In the genomic region with DNA sequence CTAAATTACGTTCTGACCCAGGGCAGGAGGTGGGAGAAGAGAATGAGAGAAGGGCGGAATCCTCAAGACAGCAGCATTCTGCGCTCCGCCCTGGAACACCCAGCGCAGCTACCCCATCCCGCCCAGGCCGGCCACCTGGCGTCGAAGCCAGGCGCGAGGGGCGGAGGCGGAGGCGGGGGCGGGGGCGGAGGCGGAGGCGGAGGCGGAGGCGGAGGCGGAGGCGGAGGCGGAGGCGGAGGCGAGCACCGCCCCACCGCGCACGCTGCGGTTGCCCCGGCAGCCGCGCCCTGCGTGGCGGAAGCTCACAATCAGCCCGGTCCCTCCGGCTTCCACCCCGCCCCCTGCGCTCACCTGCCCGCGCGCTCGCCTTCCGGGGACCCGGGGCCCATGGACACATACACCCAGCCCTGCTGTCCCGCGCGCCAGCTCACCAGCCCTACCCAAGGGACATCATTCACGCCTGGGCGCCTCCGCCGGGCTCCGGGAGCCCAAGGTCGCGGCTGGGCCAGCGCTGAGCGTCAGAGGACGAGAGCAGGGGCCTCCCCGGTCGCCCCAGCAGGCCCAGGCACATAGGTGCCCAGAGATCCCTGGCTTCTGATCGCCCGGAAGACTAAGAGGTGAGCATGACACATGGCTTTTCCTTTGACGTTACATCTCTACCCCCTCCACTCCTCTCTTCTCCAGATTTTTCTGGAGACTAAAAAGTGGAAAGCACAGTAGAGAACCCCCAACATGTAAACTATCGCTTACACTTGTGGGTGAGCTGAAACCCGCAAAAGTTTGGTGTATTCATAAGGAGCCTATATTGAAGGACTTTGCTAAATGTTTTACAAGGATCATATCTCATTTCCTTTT, we compare ENCODE assay signal across 7 cellular contexts. TPM values are rescaled to one million over a fixed set of nuclear protein-coding genes. Genes with fewer than 3 reads are reported as not detected.
DNase-seq lines count a peak whose midpoint lies in the region; ATAC-seq, FAIRE-seq and TF ChIP-seq lines count a peak whose summit lies in the region.

ANKEF1 (plus strand) TSS at position 271 of the 855 bp plus-strand sequence. CDS start 3,315 bp downstream, outside the sequence.

- TF ChIP-seq CTCF in WTC11 (IDR thresholded peaks at IDR 0.05) (no peak), cardiac fibroblast (IDR thresholded peaks at IDR 0.05; ENCODE audit: low read depth, low read length) (no peak)

- no peak within 1 kb of the TSS for H3K27ac Mint-ChIP-seq in WTC11

- H3K4me1 Mint-ChIP-seq in WTC11: peaks cover 6% of the 10 kb centered on the region

- CTCF ChIA-PET in WTC11 (lab: Charles Lee): interaction anchor here (0.6 to 2.0 kb wide), 11 partner anchors 13 to 627 kb away, joined by 3 to 16 read pairs (median 3); partner anchors contain the start of gene MKKS

- ATAC-seq in GM18520 (IDR thresholded peaks at IDR 0.05; ENCODE audit: unreplicated experiment) (peak; percentile 93), HG03045 (IDR thresholded peaks at IDR 0.05; ENCODE audit: unreplicated experiment) (peak; percentile 96), WTC11 (peak; percentile 97)

- peaks cover 20% of the 10 kb centered on the region for H3K27me3 Mint-ChIP-seq in WTC11 (ENCODE audit: low read depth)

- peak within 1 kb of the TSS; percentile 72 for H3K4me3 Mint-ChIP-seq in WTC11

- H3K4me3 ChIP-seq in cardiac fibroblast (replicated peaks in 1 of 2; ENCODE audit: low read depth in 2 of 2, low read length in 2 of 2): peak within 1 kb of the TSS; percentile 41 to 67

- FAIRE-seq in islet of Langerhans (lab: Jason Lieb, UNC): peak; percentile 5

- peak; percentile 92 to 94 for DNase-seq in NCI-H2081 (lab: John Stamatoyannopoulos, UW)
- DNase-seq in WTC11 (ENCODE audit: low spot score): peak; percentile 81
- DNase-seq in cardiac fibroblast (ENCODE audit: low read depth in 2 of 2): peak; percentile 46 to 57
- peak; percentile 58 for DNase-seq in stimulated activated CD4-positive, alpha-beta T cell treated with anti-CD3 and anti-CD28 coated beads, Interleukin-12 subunit alpha, Interleukin-12 subunit beta, amount 100 ng/mL, for 4 hours

- H3K36me3 Mint-ChIP-seq in WTC11: peaks cover 7% of the 10 kb centered on the region; the same call in 1 of the 2 replicates

- H3K9me3 Mint-ChIP-seq in WTC11: peaks cover 11% of the 10 kb centered on the region

- POLR2A ChIA-PET in WTC11 (lab: Charles Lee): interaction anchor here (0.8 kb wide), 1 partner anchor 21 kb away, joined by 3 read pairs; no protein-coding TSS in a partner anchor

TF ChIP-seq in WTC11, 78 proteins besides CTCF, POLR2A, EP300 and RAD21 (continues in another document):
- TF ChIP-seq E2F4 (CRISPR knock-in tag; IDR thresholded peaks at IDR 0.05; ENCODE audit: borderline replicate concordance, low read depth): no peak
- no peak; the same call in 1 of the 2 replicates for TF ChIP-seq ZNF232 (CRISPR knock-in tag; IDR thresholded peaks at IDR 0.05)
- no peak for TF ChIP-seq RELA (CRISPR knock-in tag; IDR thresholded peaks at IDR 0.05; ENCODE audit: borderline replicate concordance)
- TF ChIP-seq TEAD1 (CRISPR knock-in tag; IDR thresholded peaks at IDR 0.05): 0 out of 2 replicates have a peak, but pooled peaks have one; percentile 32
- no peak for TF ChIP-seq USF2 (CRISPR knock-in tag; IDR thresholded peaks at IDR 0.05)
- TF ChIP-seq ZNF532 (CRISPR knock-in tag; IDR thresholded peaks at IDR 0.05; ENCODE audit: borderline replicate concordance): no peak
- TF ChIP-seq, protein P1, sequence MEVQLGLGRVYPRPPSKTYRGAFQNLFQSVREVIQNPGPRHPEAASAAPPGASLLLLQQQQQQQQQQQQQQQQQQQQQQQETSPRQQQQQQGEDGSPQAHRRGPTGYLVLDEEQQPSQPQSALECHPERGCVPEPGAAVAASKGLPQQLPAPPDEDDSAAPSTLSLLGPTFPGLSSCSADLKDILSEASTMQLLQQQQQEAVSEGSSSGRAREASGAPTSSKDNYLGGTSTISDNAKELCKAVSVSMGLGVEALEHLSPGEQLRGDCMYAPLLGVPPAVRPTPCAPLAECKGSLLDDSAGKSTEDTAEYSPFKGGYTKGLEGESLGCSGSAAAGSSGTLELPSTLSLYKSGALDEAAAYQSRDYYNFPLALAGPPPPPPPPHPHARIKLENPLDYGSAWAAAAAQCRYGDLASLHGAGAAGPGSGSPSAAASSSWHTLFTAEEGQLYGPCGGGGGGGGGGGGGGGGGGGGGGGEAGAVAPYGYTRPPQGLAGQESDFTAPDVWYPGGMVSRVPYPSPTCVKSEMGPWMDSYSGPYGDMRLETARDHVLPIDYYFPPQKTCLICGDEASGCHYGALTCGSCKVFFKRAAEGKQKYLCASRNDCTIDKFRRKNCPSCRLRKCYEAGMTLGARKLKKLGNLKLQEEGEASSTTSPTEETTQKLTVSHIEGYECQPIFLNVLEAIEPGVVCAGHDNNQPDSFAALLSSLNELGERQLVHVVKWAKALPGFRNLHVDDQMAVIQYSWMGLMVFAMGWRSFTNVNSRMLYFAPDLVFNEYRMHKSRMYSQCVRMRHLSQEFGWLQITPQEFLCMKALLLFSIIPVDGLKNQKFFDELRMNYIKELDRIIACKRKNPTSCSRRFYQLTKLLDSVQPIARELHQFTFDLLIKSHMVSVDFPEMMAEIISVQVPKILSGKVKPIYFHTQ (CRISPR knock-in tag; IDR thresholded peaks at IDR 0.05): no peak
- TF ChIP-seq, protein P2, sequence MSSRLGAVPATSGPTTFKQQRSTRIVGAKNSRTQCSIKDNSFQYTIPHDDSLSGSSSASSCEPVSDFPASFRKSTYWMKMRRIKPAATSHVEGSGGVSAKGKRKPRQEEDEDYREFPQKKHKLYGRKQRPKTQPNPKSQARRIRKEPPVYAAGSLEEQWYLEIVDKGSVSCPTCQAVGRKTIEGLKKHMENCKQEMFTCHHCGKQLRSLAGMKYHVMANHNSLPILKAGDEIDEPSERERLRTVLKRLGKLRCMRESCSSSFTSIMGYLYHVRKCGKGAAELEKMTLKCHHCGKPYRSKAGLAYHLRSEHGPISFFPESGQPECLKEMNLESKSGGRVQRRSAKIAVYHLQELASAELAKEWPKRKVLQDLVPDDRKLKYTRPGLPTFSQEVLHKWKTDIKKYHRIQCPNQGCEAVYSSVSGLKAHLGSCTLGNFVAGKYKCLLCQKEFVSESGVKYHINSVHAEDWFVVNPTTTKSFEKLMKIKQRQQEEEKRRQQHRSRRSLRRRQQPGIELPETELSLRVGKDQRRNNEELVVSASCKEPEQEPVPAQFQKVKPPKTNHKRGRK (CRISPR knock-in tag; IDR thresholded peaks at IDR 0.05; ENCODE audit: borderline replicate concordance): no peak
- TF ChIP-seq ZNF423 (CRISPR knock-in tag; IDR thresholded peaks at IDR 0.05): peak; percentile 29; the same call in 1 of the 2 replicates
- no peak for TF ChIP-seq NR2C2 (CRISPR knock-in tag; IDR thresholded peaks at IDR 0.05)
- 0 out of 2 replicates have a peak, but pooled peaks have one; percentile 24 for TF ChIP-seq ZNF416 (CRISPR knock-in tag; IDR thresholded peaks at IDR 0.05)
- no peak for TF ChIP-seq SMAD4 (CRISPR knock-in tag; IDR thresholded peaks at IDR 0.05)
- no peak for TF ChIP-seq RORB (CRISPR knock-in tag; IDR thresholded peaks at IDR 0.05)
- no peak for TF ChIP-seq NFYB (CRISPR knock-in tag; conservative IDR thresholded peaks at IDR 0.05; ENCODE audit: low read depth)
- no peak for TF ChIP-seq NFATC4 (CRISPR knock-in tag; IDR thresholded peaks at IDR 0.05)

RNA-seq across cellular contexts. Expression of gene ANKEF1, which starts in this region (rescaled TPM):
- 7.1 to 10.3 TPM (median 10.3 TPM) in 3 replicates for total RNA-seq in WTC11 (2021)

Comparison
In these comparisons a context has a peak if more than half of its experiments do, and no peak if none do; other contexts are left out.
1. Peak in every context shown above with its lines: DNase-seq, ATAC-seq and H3K4me3 ChIP-seq.